ENCODE assay signal across 1 cellular context in genomic region chr6:167668019-167668753, GRCh38.
A peak's percentile ranks its signal among the peaks of the same experiment; 100 is the strongest.
TF ChIP-seq lines count a peak whose summit lies in the region.

No MANE protein-coding gene starts in this region.

TF ChIP-seq in HepG2, 621 proteins besides CTCF, POLR2A, EP300 and RAD21 (continued from another document and continues in another):
- TF ChIP-seq, protein P1, sequence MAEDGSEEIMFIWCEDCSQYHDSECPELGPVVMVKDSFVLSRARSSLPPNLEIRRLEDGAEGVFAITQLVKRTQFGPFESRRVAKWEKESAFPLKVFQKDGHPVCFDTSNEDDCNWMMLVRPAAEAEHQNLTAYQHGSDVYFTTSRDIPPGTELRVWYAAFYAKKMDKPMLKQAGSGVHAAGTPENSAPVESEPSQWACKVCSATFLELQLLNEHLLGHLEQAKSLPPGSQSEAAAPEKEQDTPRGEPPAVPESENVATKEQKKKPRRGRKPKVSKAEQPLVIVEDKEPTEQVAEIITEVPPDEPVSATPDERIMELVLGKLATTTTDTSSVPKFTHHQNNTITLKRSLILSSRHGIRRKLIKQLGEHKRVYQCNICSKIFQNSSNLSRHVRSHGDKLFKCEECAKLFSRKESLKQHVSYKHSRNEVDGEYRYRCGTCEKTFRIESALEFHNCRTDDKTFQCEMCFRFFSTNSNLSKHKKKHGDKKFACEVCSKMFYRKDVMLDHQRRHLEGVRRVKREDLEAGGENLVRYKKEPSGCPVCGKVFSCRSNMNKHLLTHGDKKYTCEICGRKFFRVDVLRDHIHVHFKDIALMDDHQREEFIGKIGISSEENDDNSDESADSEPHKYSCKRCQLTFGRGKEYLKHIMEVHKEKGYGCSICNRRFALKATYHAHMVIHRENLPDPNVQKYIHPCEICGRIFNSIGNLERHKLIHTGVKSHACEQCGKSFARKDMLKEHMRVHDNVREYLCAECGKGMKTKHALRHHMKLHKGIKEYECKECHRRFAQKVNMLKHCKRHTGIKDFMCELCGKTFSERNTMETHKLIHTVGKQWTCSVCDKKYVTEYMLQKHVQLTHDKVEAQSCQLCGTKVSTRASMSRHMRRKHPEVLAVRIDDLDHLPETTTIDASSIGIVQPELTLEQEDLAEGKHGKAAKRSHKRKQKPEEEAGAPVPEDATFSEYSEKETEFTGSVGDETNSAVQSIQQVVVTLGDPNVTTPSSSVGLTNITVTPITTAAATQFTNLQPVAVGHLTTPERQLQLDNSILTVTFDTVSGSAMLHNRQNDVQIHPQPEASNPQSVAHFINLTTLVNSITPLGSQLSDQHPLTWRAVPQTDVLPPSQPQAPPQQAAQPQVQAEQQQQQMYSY (CRISPR knock-in tag; IDR thresholded peaks at IDR 0.05) = no peak; the same call in 1 of the 2 replicates
- TF ChIP-seq SAP130 (CRISPR knock-in tag; IDR thresholded peaks at IDR 0.05; ENCODE audit: low read depth) (peak; percentile 99), ZNF335 (CRISPR knock-in tag; IDR thresholded peaks at IDR 0.05) (peak; percentile 91), MYC (CRISPR knock-in tag; IDR thresholded peaks at IDR 0.05; ENCODE audit: borderline replicate concordance) (peak; percentile 88; the same call in 1 of the 2 replicates), MIER3 (CRISPR knock-in tag; IDR thresholded peaks at IDR 0.05; ENCODE audit: borderline replicate concordance) (peak; percentile 86; the same call in 1 of the 2 replicates), BHLHE40 (IDR thresholded peaks at IDR 0.05; ENCODE audit: low read length) (peak; percentile 70), ZNF550 (CRISPR knock-in tag; IDR thresholded peaks at IDR 0.05; ENCODE audit: borderline replicate concordance) (no peak), SOX5 (CRISPR knock-in tag; IDR thresholded peaks at IDR 0.05; ENCODE audit: borderline replicate concordance) (peak; percentile 96), NR2F6 (IDR thresholded peaks at IDR 0.05) (peak; percentile 99), NR2F6 (CRISPR knock-in tag; IDR thresholded peaks at IDR 0.05) (peak; percentile 98), HDAC1 (CRISPR knock-in tag; IDR thresholded peaks at IDR 0.05) (peak; percentile 99), FOXK2 (IDR thresholded peaks at IDR 0.05) (peak; percentile 99), ZNF619 (CRISPR knock-in tag; IDR thresholded peaks at IDR 0.05) (0 out of 2 replicates have a peak, but pooled peaks have one; percentile 14), DR1 (CRISPR knock-in tag; IDR thresholded peaks at IDR 0.05) (peak; percentile 50; the same call in 1 of the 2 replicates), ZXDC (CRISPR knock-in tag; IDR thresholded peaks at IDR 0.05) (no peak), ZNF737 (CRISPR knock-in tag; IDR thresholded peaks at IDR 0.05; ENCODE audit: borderline replicate concordance) (no peak; the same call in 1 of the 2 replicates), ZHX2 (IDR thresholded peaks at IDR 0.05; ENCODE audit: low read depth) (peak; percentile 75), ZHX2 (CRISPR knock-in tag; IDR thresholded peaks at IDR 0.05; ENCODE audit: borderline replicate concordance) (no peak), RARA (CRISPR knock-in tag; IDR thresholded peaks at IDR 0.05) (peak; percentile 98), IKZF1 (IDR thresholded peaks at IDR 0.05) (no peak), RBM22 (optimal IDR thresholded peaks at IDR 0.05; ENCODE audit: low read length) (no peak), SNRNP70 (IDR thresholded peaks at IDR 0.05; ENCODE audit: low read depth, low read length) (no peak), HMG20A (CRISPR knock-in tag; IDR thresholded peaks at IDR 0.05; ENCODE audit: borderline replicate concordance) (peak; percentile 94), ZNF615 (CRISPR knock-in tag; IDR thresholded peaks at IDR 0.05; ENCODE audit: borderline replicate concordance) (no peak), MAFF (IDR thresholded peaks at IDR 0.05; ENCODE audit: low read depth, low read length) (peak; percentile 45), ZNF496 (CRISPR knock-in tag; IDR thresholded peaks at IDR 0.05; ENCODE audit: insufficient replicate concordance) (no peak), ISL2 (CRISPR knock-in tag; IDR thresholded peaks at IDR 0.05) (peak; percentile 81), MXD3 (CRISPR knock-in tag; IDR thresholded peaks at IDR 0.05) (no peak; the same call in 1 of the 2 replicates), ZNF652 (CRISPR knock-in tag; IDR thresholded peaks at IDR 0.05; ENCODE audit: borderline replicate concordance, low read depth) (0 out of 2 replicates have a peak, but pooled peaks have one; percentile 23)
- TF ChIP-seq, protein P2, sequence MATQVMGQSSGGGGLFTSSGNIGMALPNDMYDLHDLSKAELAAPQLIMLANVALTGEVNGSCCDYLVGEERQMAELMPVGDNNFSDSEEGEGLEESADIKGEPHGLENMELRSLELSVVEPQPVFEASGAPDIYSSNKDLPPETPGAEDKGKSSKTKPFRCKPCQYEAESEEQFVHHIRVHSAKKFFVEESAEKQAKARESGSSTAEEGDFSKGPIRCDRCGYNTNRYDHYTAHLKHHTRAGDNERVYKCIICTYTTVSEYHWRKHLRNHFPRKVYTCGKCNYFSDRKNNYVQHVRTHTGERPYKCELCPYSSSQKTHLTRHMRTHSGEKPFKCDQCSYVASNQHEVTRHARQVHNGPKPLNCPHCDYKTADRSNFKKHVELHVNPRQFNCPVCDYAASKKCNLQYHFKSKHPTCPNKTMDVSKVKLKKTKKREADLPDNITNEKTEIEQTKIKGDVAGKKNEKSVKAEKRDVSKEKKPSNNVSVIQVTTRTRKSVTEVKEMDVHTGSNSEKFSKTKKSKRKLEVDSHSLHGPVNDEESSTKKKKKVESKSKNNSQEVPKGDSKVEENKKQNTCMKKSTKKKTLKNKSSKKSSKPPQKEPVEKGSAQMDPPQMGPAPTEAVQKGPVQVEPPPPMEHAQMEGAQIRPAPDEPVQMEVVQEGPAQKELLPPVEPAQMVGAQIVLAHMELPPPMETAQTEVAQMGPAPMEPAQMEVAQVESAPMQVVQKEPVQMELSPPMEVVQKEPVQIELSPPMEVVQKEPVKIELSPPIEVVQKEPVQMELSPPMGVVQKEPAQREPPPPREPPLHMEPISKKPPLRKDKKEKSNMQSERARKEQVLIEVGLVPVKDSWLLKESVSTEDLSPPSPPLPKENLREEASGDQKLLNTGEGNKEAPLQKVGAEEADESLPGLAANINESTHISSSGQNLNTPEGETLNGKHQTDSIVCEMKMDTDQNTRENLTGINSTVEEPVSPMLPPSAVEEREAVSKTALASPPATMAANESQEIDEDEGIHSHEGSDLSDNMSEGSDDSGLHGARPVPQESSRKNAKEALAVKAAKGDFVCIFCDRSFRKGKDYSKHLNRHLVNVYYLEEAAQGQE (IDR thresholded peaks at IDR 0.05; ENCODE audit: borderline replicate concordance in 1 of 2, low read depth in 1 of 2, low read length in 2 of 2) = peak in 1 of 2 experiments; percentile 69; a peak in 1 of 4 replicates
- TF ChIP-seq, protein P3, sequence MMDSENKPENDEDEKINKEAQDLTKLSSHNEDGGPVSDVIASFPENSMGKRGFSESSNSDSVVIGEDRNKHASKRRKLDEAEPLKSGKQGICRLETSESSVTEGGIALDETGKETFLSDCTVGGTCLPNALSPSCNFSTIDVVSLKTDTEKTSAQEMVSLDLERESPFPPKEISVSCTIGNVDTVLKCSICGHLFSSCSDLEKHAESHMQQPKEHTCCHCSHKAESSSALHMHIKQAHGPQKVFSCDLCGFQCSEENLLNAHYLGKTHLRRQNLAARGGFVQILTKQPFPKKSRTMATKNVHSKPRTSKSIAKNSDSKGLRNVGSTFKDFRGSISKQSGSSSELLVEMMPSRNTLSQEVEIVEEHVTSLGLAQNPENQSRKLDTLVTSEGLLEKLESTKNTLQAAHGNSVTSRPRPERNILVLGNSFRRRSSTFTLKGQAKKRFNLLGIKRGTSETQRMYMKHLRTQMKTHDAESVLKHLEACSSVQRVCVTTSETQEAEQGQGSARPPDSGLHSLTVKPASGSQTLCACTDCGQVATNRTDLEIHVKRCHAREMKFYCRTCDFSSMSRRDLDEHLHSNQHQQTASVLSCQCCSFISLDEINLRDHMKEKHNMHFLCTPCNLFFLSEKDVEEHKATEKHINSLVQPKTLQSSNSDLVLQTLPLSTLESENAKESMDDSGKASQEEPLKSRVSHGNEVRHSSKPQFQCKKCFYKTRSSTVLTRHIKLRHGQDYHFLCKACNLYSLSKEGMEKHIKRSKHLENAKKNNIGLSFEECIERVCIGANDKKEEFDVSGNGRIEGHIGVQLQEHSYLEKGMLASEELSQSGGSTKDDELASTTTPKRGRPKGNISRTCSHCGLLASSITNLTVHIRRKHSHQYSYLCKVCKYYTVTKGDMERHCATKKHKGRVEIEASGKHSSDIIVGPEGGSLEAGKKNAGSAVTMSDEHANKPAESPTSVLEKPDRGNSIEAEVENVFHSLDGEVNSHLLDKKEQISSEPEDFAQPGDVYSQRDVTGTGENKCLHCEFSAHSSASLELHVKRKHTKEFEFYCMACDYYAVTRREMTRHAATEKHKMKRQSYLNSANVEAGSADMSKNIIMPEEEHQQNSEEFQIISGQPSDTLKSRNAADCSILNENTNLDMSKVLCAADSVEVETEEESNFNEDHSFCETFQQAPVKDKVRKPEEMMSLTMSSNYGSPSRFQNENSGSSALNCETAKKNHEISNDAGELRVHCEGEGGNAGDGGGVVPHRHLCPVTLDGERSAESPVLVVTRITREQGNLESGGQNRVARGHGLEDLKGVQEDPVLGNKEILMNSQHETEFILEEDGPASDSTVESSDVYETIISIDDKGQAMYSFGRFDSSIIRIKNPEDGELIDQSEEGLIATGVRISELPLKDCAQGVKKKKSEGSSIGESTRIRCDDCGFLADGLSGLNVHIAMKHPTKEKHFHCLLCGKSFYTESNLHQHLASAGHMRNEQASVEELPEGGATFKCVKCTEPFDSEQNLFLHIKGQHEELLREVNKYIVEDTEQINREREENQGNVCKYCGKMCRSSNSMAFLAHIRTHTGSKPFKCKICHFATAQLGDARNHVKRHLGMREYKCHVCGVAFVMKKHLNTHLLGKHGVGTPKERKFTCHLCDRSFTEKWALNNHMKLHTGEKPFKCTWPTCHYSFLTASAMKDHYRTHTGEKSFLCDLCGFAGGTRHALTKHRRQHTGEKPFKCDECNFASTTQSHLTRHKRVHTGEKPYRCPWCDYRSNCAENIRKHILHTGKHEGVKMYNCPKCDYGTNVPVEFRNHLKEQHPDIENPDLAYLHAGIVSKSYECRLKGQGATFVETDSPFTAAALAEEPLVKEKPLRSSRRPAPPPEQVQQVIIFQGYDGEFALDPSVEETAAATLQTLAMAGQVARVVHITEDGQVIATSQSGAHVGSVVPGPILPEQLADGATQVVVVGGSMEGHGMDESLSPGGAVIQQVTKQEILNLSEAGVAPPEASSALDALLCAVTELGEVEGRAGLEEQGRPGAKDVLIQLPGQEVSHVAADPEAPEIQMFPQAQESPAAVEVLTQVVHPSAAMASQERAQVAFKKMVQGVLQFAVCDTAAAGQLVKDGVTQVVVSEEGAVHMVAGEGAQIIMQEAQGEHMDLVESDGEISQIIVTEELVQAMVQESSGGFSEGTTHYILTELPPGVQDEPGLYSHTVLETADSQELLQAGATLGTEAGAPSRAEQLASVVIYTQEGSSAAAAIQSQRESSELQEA (CRISPR knock-in tag; IDR thresholded peaks at IDR 0.05; ENCODE audit: not compliant biosample characterization) = peak; percentile 67
